ENCODE assay signal across 1 cellular context in genomic region chr5:118987988-118988945, GRCh38.
A peak's percentile ranks its signal among the peaks of the same experiment; 100 is the strongest.
TF ChIP-seq lines count a peak whose summit lies in the region.

Gene DTWD2 (minus strand): TSS chr5:118988547. CDS start chr5:118988511, 36 bp downstream.

TF ChIP-seq in HepG2, 621 proteins besides CTCF, POLR2A, EP300 and RAD21 (continued from another document and continues in another):
- TF ChIP-seq, protein P1, sequence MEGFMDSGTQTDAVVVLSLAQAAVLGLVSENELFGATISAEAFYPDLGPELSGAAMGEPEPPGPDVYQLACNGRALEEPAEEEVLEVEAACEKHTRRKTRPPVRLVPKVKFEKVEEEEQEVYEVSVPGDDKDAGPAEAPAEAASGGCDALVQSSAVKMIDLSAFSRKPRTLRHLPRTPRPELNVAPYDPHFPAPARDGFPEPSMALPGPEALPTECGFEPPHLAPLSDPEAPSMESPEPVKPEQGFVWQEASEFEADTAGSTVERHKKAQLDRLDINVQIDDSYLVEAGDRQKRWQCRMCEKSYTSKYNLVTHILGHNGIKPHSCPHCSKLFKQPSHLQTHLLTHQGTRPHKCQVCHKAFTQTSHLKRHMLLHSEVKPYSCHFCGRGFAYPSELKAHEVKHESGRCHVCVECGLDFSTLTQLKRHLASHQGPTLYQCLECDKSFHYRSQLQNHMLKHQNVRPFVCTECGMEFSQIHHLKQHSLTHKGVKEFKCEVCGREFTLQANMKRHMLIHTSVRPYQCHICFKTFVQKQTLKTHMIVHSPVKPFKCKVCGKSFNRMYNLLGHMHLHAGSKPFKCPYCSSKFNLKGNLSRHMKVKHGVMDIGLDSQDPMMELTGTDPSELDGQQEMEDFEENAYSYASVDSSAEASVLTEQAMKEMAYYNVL (CRISPR knock-in tag; IDR thresholded peaks at IDR 0.05; ENCODE audit: borderline replicate concordance) = no peak
- TF ChIP-seq DPF2 (CRISPR knock-in tag; IDR thresholded peaks at IDR 0.05; ENCODE audit: borderline replicate concordance, low read depth) = no peak
- no peak for TF ChIP-seq ZNF562 (CRISPR knock-in tag; IDR thresholded peaks at IDR 0.05; ENCODE audit: borderline replicate concordance)
- TF ChIP-seq MEIS2 (CRISPR knock-in tag; IDR thresholded peaks at IDR 0.05) = no peak
- 0 out of 2 replicates have a peak, but pooled peaks have one; percentile 72 for TF ChIP-seq SNAPC2 (CRISPR knock-in tag; IDR thresholded peaks at IDR 0.05)
- no peak for TF ChIP-seq U2AF2 (IDR thresholded peaks at IDR 0.05; ENCODE audit: low read depth, low read length)
- peak; percentile 88 for TF ChIP-seq ARNTL (CRISPR knock-in tag; IDR thresholded peaks at IDR 0.05)
- peak; percentile 41; the same call in 1 of the 2 replicates for TF ChIP-seq NCOA2 (CRISPR knock-in tag; IDR thresholded peaks at IDR 0.05)
- TF ChIP-seq SALL1 (CRISPR knock-in tag; IDR thresholded peaks at IDR 0.05) = peak; percentile 80
- TF ChIP-seq ELF1 (CRISPR knock-in tag; IDR thresholded peaks at IDR 0.05) = no peak
- peak; percentile 91; the same call in 1 of the 2 replicates for TF ChIP-seq ZNF598 (CRISPR knock-in tag; IDR thresholded peaks at IDR 0.05; ENCODE audit: borderline replicate concordance)
- TF ChIP-seq, protein P2, sequence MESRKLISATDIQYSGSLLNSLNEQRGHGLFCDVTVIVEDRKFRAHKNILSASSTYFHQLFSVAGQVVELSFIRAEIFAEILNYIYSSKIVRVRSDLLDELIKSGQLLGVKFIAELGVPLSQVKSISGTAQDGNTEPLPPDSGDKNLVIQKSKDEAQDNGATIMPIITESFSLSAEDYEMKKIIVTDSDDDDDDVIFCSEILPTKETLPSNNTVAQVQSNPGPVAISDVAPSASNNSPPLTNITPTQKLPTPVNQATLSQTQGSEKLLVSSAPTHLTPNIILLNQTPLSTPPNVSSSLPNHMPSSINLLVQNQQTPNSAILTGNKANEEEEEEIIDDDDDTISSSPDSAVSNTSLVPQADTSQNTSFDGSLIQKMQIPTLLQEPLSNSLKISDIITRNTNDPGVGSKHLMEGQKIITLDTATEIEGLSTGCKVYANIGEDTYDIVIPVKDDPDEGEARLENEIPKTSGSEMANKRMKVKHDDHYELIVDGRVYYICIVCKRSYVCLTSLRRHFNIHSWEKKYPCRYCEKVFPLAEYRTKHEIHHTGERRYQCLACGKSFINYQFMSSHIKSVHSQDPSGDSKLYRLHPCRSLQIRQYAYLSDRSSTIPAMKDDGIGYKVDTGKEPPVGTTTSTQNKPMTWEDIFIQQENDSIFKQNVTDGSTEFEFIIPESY (CRISPR knock-in tag; IDR thresholded peaks at IDR 0.05) = peak; percentile 23; the same call in 1 of the 2 replicates
- TF ChIP-seq MAFF (IDR thresholded peaks at IDR 0.05; ENCODE audit: low read depth, low read length) = no peak
- no peak for TF ChIP-seq ZNF33B (CRISPR knock-in tag; IDR thresholded peaks at IDR 0.05)
- TF ChIP-seq CHCHD3 (CRISPR knock-in tag; IDR thresholded peaks at IDR 0.05) = no peak
- TF ChIP-seq BRD4 (CRISPR knock-in tag; IDR thresholded peaks at IDR 0.05) = no peak; the same call in none of the 2 replicates
- TF ChIP-seq ZNF788 (CRISPR knock-in tag; IDR thresholded peaks at IDR 0.05; ENCODE audit: borderline replicate concordance) = no peak; the same call in 1 of the 2 replicates
- TF ChIP-seq, protein P3, sequence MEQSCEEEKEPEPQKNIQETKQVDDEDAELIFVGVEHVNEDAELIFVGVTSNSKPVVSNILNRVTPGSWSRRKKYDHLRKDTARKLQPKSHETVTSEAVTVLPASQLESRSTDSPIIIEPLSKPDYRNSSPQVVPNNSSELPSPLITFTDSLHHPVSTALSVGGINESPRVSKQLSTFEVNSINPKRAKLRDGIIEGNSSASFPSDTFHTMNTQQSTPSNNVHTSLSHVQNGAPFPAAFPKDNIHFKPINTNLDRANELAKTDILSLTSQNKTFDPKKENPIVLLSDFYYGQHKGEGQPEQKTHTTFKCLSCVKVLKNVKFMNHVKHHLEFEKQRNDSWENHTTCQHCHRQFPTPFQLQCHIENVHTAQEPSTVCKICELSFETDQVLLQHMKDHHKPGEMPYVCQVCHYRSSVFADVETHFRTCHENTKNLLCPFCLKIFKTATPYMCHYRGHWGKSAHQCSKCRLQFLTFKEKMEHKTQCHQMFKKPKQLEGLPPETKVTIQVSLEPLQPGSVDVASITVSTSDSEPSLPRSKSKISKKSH (CRISPR knock-in tag; IDR thresholded peaks at IDR 0.05; ENCODE audit: borderline replicate concordance) = peak; percentile 70; the same call in 1 of the 2 replicates
- TF ChIP-seq ZNF570 (CRISPR knock-in tag; IDR thresholded peaks at IDR 0.05; ENCODE audit: borderline replicate concordance) = no peak
- no peak for TF ChIP-seq KLF15 (CRISPR knock-in tag; IDR thresholded peaks at IDR 0.05; ENCODE audit: borderline replicate concordance)
- TF ChIP-seq ARNT (IDR thresholded peaks at IDR 0.05) = no peak
- TF ChIP-seq ZNF761 (CRISPR knock-in tag; conservative IDR thresholded peaks at IDR 0.05) = 0 out of 2 replicates have a peak, but pooled peaks have one; percentile 60
- no peak for TF ChIP-seq SIX4 (CRISPR knock-in tag; IDR thresholded peaks at IDR 0.05)
- TF ChIP-seq STAT5B (CRISPR knock-in tag; IDR thresholded peaks at IDR 0.05) = no peak
- TF ChIP-seq ZNF776 (CRISPR knock-in tag; IDR thresholded peaks at IDR 0.05) = peak; percentile 85; the same call in 1 of the 2 replicates
- TF ChIP-seq ZNF337 (CRISPR knock-in tag; IDR thresholded peaks at IDR 0.05; ENCODE audit: borderline replicate concordance, low read depth) = 0 out of 2 replicates have a peak, but pooled peaks have one; percentile 72
- peak; percentile 90; the same call in 1 of the 2 replicates for TF ChIP-seq REL (CRISPR knock-in tag; conservative IDR thresholded peaks at IDR 0.05)
- TF ChIP-seq SAP130 (CRISPR knock-in tag; IDR thresholded peaks at IDR 0.05; ENCODE audit: low read depth) = peak; percentile 68
- TF ChIP-seq ZNF274 (CRISPR knock-in tag; IDR thresholded peaks at IDR 0.05) = peak; percentile 77; the same call in 1 of the 2 replicates
- no peak for TF ChIP-seq RFX3 (CRISPR knock-in tag; IDR thresholded peaks at IDR 0.05)
- no peak for TF ChIP-seq HNRNPH1 (optimal IDR thresholded peaks at IDR 0.05; ENCODE audit: low read depth, low read length)
- peak; percentile 14; the same call in 1 of the 2 replicates for TF ChIP-seq HDAC2 (CRISPR knock-in tag; IDR thresholded peaks at IDR 0.05)
- no peak for TF ChIP-seq ZNF460 (CRISPR knock-in tag; IDR thresholded peaks at IDR 0.05; ENCODE audit: borderline replicate concordance)
- TF ChIP-seq DR1 (CRISPR knock-in tag; IDR thresholded peaks at IDR 0.05) = no peak; the same call in 1 of the 2 replicates
- TF ChIP-seq ZBTB49 (CRISPR knock-in tag; IDR thresholded peaks at IDR 0.05; ENCODE audit: borderline replicate concordance) = no peak
- no peak for TF ChIP-seq ZNF282 (IDR thresholded peaks at IDR 0.05; ENCODE audit: partially characterized antibody)
- TF ChIP-seq, protein P4, sequence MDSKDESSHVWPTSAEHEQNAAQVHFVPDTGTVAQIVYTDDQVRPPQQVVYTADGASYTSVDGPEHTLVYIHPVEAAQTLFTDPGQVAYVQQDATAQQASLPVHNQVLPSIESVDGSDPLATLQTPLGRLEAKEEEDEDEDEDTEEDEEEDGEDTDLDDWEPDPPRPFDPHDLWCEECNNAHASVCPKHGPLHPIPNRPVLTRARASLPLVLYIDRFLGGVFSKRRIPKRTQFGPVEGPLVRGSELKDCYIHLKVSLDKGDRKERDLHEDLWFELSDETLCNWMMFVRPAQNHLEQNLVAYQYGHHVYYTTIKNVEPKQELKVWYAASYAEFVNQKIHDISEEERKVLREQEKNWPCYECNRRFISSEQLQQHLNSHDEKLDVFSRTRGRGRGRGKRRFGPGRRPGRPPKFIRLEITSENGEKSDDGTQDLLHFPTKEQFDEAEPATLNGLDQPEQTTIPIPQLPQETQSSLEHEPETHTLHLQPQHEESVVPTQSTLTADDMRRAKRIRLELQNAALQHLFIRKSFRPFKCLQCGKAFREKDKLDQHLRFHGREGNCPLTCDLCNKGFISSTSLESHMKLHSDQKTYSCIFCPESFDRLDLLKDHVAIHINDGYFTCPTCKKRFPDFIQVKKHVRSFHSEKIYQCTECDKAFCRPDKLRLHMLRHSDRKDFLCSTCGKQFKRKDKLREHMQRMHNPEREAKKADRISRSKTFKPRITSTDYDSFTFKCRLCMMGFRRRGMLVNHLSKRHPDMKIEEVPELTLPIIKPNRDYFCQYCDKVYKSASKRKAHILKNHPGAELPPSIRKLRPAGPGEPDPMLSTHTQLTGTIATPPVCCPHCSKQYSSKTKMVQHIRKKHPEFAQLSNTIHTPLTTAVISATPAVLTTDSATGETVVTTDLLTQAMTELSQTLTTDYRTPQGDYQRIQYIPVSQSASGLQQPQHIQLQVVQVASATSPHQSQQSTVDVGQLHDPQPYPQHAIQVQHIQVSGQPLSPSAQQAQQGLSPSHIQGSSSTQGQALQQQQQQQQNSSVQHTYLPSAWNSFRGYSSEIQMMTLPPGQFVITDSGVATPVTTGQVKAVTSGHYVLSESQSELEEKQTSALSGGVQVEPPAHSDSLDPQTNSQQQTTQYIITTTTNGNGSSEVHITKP (CRISPR knock-in tag; IDR thresholded peaks at IDR 0.05; ENCODE audit: low read depth) = peak; percentile 78
- no peak for TF ChIP-seq LCORL (IDR thresholded peaks at IDR 0.05)
- TF ChIP-seq LCORL (CRISPR knock-in tag; IDR thresholded peaks at IDR 0.05) = peak; percentile 82
- TF ChIP-seq SOX13 (IDR thresholded peaks at IDR 0.05) = no peak
- peak in 1 of 2 experiments; percentile 31; a peak in 1 of 4 replicates for TF ChIP-seq SOX13 (CRISPR knock-in tag; conservative IDR thresholded peaks at IDR 0.05 in 1 of 2, IDR thresholded peaks at IDR 0.05 in 1 of 2)
- TF ChIP-seq, protein P5, sequence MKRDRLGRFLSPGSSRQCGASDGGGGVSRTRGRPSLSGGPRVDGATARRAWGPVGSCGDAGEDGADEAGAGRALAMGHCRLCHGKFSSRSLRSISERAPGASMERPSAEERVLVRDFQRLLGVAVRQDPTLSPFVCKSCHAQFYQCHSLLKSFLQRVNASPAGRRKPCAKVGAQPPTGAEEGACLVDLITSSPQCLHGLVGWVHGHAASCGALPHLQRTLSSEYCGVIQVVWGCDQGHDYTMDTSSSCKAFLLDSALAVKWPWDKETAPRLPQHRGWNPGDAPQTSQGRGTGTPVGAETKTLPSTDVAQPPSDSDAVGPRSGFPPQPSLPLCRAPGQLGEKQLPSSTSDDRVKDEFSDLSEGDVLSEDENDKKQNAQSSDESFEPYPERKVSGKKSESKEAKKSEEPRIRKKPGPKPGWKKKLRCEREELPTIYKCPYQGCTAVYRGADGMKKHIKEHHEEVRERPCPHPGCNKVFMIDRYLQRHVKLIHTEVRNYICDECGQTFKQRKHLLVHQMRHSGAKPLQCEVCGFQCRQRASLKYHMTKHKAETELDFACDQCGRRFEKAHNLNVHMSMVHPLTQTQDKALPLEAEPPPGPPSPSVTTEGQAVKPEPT (CRISPR knock-in tag; IDR thresholded peaks at IDR 0.05; ENCODE audit: low read depth) = 0 out of 2 replicates have a peak, but pooled peaks have one; percentile 52
- TF ChIP-seq ZSCAN25 (CRISPR knock-in tag; IDR thresholded peaks at IDR 0.05) = peak; percentile 67; the same call in 1 of the 2 replicates
- TF ChIP-seq, protein P6, sequence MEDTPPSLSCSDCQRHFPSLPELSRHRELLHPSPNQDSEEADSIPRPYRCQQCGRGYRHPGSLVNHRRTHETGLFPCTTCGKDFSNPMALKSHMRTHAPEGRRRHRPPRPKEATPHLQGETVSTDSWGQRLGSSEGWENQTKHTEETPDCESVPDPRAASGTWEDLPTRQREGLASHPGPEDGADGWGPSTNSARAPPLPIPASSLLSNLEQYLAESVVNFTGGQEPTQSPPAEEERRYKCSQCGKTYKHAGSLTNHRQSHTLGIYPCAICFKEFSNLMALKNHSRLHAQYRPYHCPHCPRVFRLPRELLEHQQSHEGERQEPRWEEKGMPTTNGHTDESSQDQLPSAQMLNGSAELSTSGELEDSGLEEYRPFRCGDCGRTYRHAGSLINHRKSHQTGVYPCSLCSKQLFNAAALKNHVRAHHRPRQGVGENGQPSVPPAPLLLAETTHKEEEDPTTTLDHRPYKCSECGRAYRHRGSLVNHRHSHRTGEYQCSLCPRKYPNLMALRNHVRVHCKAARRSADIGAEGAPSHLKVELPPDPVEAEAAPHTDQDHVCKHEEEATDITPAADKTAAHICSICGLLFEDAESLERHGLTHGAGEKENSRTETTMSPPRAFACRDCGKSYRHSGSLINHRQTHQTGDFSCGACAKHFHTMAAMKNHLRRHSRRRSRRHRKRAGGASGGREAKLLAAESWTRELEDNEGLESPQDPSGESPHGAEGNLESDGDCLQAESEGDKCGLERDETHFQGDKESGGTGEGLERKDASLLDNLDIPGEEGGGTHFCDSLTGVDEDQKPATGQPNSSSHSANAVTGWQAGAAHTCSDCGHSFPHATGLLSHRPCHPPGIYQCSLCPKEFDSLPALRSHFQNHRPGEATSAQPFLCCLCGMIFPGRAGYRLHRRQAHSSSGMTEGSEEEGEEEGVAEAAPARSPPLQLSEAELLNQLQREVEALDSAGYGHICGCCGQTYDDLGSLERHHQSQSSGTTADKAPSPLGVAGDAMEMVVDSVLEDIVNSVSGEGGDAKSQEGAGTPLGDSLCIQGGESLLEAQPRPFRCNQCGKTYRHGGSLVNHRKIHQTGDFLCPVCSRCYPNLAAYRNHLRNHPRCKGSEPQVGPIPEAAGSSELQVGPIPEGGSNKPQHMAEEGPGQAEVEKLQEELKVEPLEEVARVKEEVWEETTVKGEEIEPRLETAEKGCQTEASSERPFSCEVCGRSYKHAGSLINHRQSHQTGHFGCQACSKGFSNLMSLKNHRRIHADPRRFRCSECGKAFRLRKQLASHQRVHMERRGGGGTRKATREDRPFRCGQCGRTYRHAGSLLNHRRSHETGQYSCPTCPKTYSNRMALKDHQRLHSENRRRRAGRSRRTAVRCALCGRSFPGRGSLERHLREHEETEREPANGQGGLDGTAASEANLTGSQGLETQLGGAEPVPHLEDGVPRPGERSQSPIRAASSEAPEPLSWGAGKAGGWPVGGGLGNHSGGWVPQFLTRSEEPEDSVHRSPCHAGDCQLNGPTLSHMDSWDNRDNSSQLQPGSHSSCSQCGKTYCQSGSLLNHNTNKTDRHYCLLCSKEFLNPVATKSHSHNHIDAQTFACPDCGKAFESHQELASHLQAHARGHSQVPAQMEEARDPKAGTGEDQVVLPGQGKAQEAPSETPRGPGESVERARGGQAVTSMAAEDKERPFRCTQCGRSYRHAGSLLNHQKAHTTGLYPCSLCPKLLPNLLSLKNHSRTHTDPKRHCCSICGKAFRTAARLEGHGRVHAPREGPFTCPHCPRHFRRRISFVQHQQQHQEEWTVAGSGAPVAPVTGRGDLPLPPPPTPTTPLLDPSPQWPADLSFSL (CRISPR knock-in tag; IDR thresholded peaks at IDR 0.05) = no peak
- peak; percentile 70; the same call in 1 of the 2 replicates for TF ChIP-seq RFXAP (CRISPR knock-in tag; IDR thresholded peaks at IDR 0.05; ENCODE audit: borderline replicate concordance)
- TF ChIP-seq KLF11 (CRISPR knock-in tag; IDR thresholded peaks at IDR 0.05) = no peak
